In genomic region chr16:85187447-85187846, GRCh38 we compare ENCODE assay signal across 18 cellular contexts.
DNase-seq lines count a peak whose midpoint lies in the region; ATAC-seq and TF ChIP-seq lines count a peak whose summit lies in the region.
"Had no signal": no experiment of that assay in that cellular context is flagged by ENCODE, and none has a peak within 500 bp of the region (broad histone marks: within the 10 kb centered on the region; RNA-seq: fewer than 3 reads in every experiment).

No MANE protein-coding gene starts in this region.

- no peak overlapping the region for H3K4me3 Mint-ChIP-seq in mesothelial cell of epicardium
- H3K4me3 Mint-ChIP-seq in CD4-positive, alpha-beta T cell = no peak overlapping the region
- H3K4me3 Mint-ChIP-seq: brain had no signal

- H3K27ac ChIP-seq in fibroblast of lung (ENCODE audit: insufficient read depth, low read length) = peak overlapping the region; percentile 7
- H3K27ac ChIP-seq in tibial artery = peak overlapping the region; percentile 42 to 54
- H3K27ac ChIP-seq in CD4-positive, alpha-beta T cell (ENCODE audit: low read depth, low read length) = no peak overlapping the region
- H3K27ac ChIP-seq: KMS-11 had no signal

- ATAC-seq in Right ventricle myocardium inferior (no peak), left ventricle myocardium superior (no peak), SK-N-SH treated with all-trans-retinoic acid at 6 μM for 48 hours (no peak), sciatic nerve (no peak)
- no peak for ATAC-seq in CD4-positive, alpha-beta T cell (ENCODE audit: poor library complexity)
- ATAC-seq: activated CD4-positive, CD25-positive, alpha-beta regulatory T cell treated with anti-CD3 and anti-CD28 coated beads, Interleukin-2, amount 50 U/mL, for 24 hours; activated naive CD4-positive, alpha-beta T cell treated with anti-CD3 and anti-CD28 coated beads, Interleukin-2, amount 50 U/mL, for 72 hours; stimulated activated naive CD8-positive, alpha-beta T cell treated with anti-CD3 and anti-CD28 coated beads, Interleukin-15, Interleukin-2, amounts not matched to agents 100 U/mL and 50 U/mL, for 24 hours had no signal

- no peak overlapping the region for H2AFZ ChIP-seq in fibroblast of lung (ENCODE audit: low read length)

- no peak overlapping the region for H3K4me2 ChIP-seq in fibroblast of lung (ENCODE audit: extremely low read depth, insufficient read depth, low read length)
- H3K4me2 ChIP-seq: KMS-11, SK-N-SH had no signal

- CTCF ChIA-PET in CD4-positive, alpha-beta T cell (lab: Charles Lee) = no interaction called here

- H3K9me3 Mint-ChIP-seq in mesothelial cell of epicardium = peaks cover 22% of the 10 kb centered on the region
- peaks cover 5% of the 10 kb centered on the region for H3K9me3 Mint-ChIP-seq in CD4-positive, alpha-beta T cell

- H3K27me3 ChIP-seq in fibroblast of lung (ENCODE audit: control insufficient read depth, insufficient read depth, low read length) = no peaks in the 10 kb centered on the region
- H3K27me3 ChIP-seq in tibial artery = no peaks in the 10 kb centered on the region
- no peaks in the 10 kb centered on the region for H3K27me3 ChIP-seq in CD4-positive, alpha-beta T cell (ENCODE audit: control insufficient read depth, insufficient read depth, low read length)

- H3K4me1 ChIP-seq in fibroblast of lung (ENCODE audit: control insufficient read depth, extremely low read depth, insufficient read depth, low read length) (peaks cover 3% of the 10 kb centered on the region), tibial artery (peaks cover 0 to 14% (median 11%) of the 10 kb centered on the region in 4 donors)

- no peaks in the 10 kb centered on the region for H4K20me1 ChIP-seq in fibroblast of lung (ENCODE audit: control insufficient read depth, extremely low read depth, insufficient read depth, low read length)

- H3K4me3 ChIP-seq in fibroblast of lung (replicated peaks in 1 of 4; ENCODE audit: control extremely low read depth in 1 of 4, insufficient read depth in 1 of 4, low read depth in 3 of 4, low read length in 4 of 4) (no peak overlapping the region), tibial artery (no peak overlapping the region)
- H3K4me3 ChIP-seq: coronary artery had no signal

- peaks cover 11% of the 10 kb centered on the region for H3K36me3 ChIP-seq in fibroblast of lung (ENCODE audit: control insufficient read depth, insufficient read depth, low read length)
- H3K36me3 ChIP-seq in tibial artery = peaks cover 0 to 12% (median 7%) of the 10 kb centered on the region in 3 donors

- H3K9me3 ChIP-seq in fibroblast of lung (ENCODE audit: control insufficient read depth, insufficient read depth, low read depth, low read length) (no peaks in the 10 kb centered on the region), tibial artery (peaks cover 0 to 16% (median 14%) of the 10 kb centered on the region in 3 donors)
- peaks cover 19% of the 10 kb centered on the region for H3K9me3 ChIP-seq in CD4-positive, alpha-beta T cell (ENCODE audit: control insufficient read depth, low read length)

- peak overlapping the region; percentile 76 for H3K27ac Mint-ChIP-seq in mesothelial cell of epicardium
- no peak overlapping the region for H3K27ac Mint-ChIP-seq in CD4-positive, alpha-beta T cell
- H3K27ac Mint-ChIP-seq: activated naive CD4-positive, alpha-beta T cell treated with anti-CD3 and anti-CD28 coated beads, Interleukin-2, amount 50 U/mL, for 72 hours had no signal

- no peak overlapping the region for H3K9ac ChIP-seq in fibroblast of lung (ENCODE audit: insufficient read depth, low read length)
- H3K9ac ChIP-seq: KMS-11, SK-N-SH had no signal

- intact Hi-C loops in Right ventricle myocardium inferior (cut with DNase I) = no loop called here
- intact Hi-C loops in left ventricle myocardium superior (cut with micrococcal nuclease) = no loop called here
- intact Hi-C loops in tibial artery (cut with DNase I; ENCODE audit: low total_unique reads) = no loop called here
- intact Hi-C loops in CD4-positive, alpha-beta T cell (cut with DNase I, micrococcal nuclease) = no loop called here
- intact Hi-C loops in sciatic nerve (cut with DNase I) = no loop called here

- peaks cover 27% of the 10 kb centered on the region for H3K79me2 ChIP-seq in fibroblast of lung (ENCODE audit: control insufficient read depth, insufficient read depth, low read length)

- POLR2A ChIA-PET in CD4-positive, alpha-beta T cell (lab: Charles Lee) = no interaction called here

- H3K36me3 Mint-ChIP-seq in mesothelial cell of epicardium = peaks cover 51% of the 10 kb centered on the region
- H3K36me3 Mint-ChIP-seq in CD4-positive, alpha-beta T cell (ENCODE audit: low read depth) = no peaks in the 10 kb centered on the region

- TF ChIP-seq CTCF in fibroblast of lung (conservative IDR thresholded peaks at IDR 0.05 in 1 of 2, IDR thresholded peaks at IDR 0.05 in 1 of 2; ENCODE audit: low read depth in 1 of 2, low read length in 2 of 2) = no peak
- TF ChIP-seq CTCF in mesothelial cell of epicardium (IDR thresholded peaks at IDR 0.05; ENCODE audit: unreplicated experiment) = no peak
- no peak for TF ChIP-seq CTCF in tibial artery (IDR thresholded peaks at IDR 0.05)
- no peak for TF ChIP-seq CTCF in CD4-positive, alpha-beta T cell (IDR thresholded peaks at IDR 0.05)

- H3K4me1 Mint-ChIP-seq in mesothelial cell of epicardium = peaks cover 33% of the 10 kb centered on the region
- H3K4me1 Mint-ChIP-seq in CD4-positive, alpha-beta T cell (ENCODE audit: low read depth) = no peaks in the 10 kb centered on the region

- DNase-seq in Right ventricle myocardium inferior (ENCODE audit: missing footprints) (peak; percentile 45), left ventricle myocardium superior (no peak), fibroblast of lung (ENCODE audit: low read depth in 2 of 2) (no peak), mesothelial cell of epicardium (ENCODE audit: low spot score in 2 of 2, unreplicated experiment in 2 of 2) (no peak), tibial artery (no peak), sciatic nerve (ENCODE audit: low spot score) (no peak)
- DNase-seq in CD4-positive, alpha-beta T cell = no peak
- DNase-seq: MV-4-11; NCI-H2029; stimulated activated naive CD8-positive, alpha-beta T cell treated with anti-CD3 and anti-CD28 coated beads, Interleukin-15, Interleukin-2, amounts not matched to agents 100 U/mL and 50 U/mL, for 24 hours; T1000 had no signal

- H3K27me3 Mint-ChIP-seq in mesothelial cell of epicardium (ENCODE audit: low read depth) = no peaks in the 10 kb centered on the region
- H3K27me3 Mint-ChIP-seq in CD4-positive, alpha-beta T cell = peaks cover 13% of the 10 kb centered on the region

TF ChIP-seq in SK-N-SH treated with all-trans-retinoic acid at 6 μM for 48 hours, 23 proteins besides CTCF, POLR2A, EP300 and RAD21:
- TF ChIP-seq ZFP30 (CRISPR knock-in tag; IDR thresholded peaks at IDR 0.05) = no peak
- no peak for TF ChIP-seq PATZ1 (CRISPR knock-in tag; IDR thresholded peaks at IDR 0.05; ENCODE audit: borderline replicate concordance)
- TF ChIP-seq TSHZ2 (CRISPR knock-in tag; IDR thresholded peaks at IDR 0.05) = no peak
- TF ChIP-seq ZC3H10 (CRISPR knock-in tag; IDR thresholded peaks at IDR 0.05) = no peak
- TF ChIP-seq ISL1 (CRISPR knock-in tag; IDR thresholded peaks at IDR 0.05) = no peak
- no peak for TF ChIP-seq ZFP3 (CRISPR knock-in tag; IDR thresholded peaks at IDR 0.05)
- TF ChIP-seq BACH2 (CRISPR knock-in tag; IDR thresholded peaks at IDR 0.05; ENCODE audit: borderline replicate concordance) = no peak
- no peak for TF ChIP-seq ZNF70 (CRISPR knock-in tag; IDR thresholded peaks at IDR 0.05)
- TF ChIP-seq TOX (CRISPR knock-in tag; IDR thresholded peaks at IDR 0.05; ENCODE audit: borderline replicate concordance) = no peak
- TF ChIP-seq OSR1 (CRISPR knock-in tag; IDR thresholded peaks at IDR 0.05) = no peak
- no peak for TF ChIP-seq TCF4 (CRISPR knock-in tag; IDR thresholded peaks at IDR 0.05; ENCODE audit: borderline replicate concordance)
- TF ChIP-seq PPARA (CRISPR knock-in tag; IDR thresholded peaks at IDR 0.05; ENCODE audit: borderline replicate concordance) = no peak
